8 cellular contexts compared by ENCODE assay signal in genomic region chr6:217048-217659, GRCh38.
A peak's percentile ranks its signal among the peaks of the same experiment; 100 is the strongest.
DNase-seq lines count a peak whose midpoint lies in the region; ATAC-seq and TF ChIP-seq lines count a peak whose summit lies in the region.

No MANE protein-coding gene starts in this region.

- H4K8ac ChIP-seq in neuronal stem cell (ENCODE audit: low read depth, low read length): no peak overlapping the region

- no peaks in the 10 kb centered on the region for H3K36me3 Mint-ChIP-seq in brain

- peaks cover 9 to 22% (median 11%) of the 10 kb centered on the region in 5 experiments for H3K9me3 Mint-ChIP-seq in brain

- H4K91ac ChIP-seq in neuronal stem cell (ENCODE audit: low read depth, low read length, poor library complexity): no peak overlapping the region

- no peak overlapping the region for H3K27ac Mint-ChIP-seq in brain

- peaks cover 36% of the 10 kb centered on the region for H3K4me1 ChIP-seq in DOHH2 (ENCODE audit: control insufficient read depth, low read length)
- H3K4me1 ChIP-seq in neuronal stem cell (ENCODE audit: control insufficient read depth in 2 of 2, insufficient read depth in 1 of 2, low read depth in 1 of 2, low read length in 2 of 2): peaks cover 7 to 8% of the 10 kb centered on the region in 2 donors

- H3K4me1 Mint-ChIP-seq in brain: no peaks in the 10 kb centered on the region

- no peak overlapping the region for H3K23ac ChIP-seq in neuronal stem cell (ENCODE audit: low read depth, low read length, poor library complexity)

- H3K9me2 ChIP-seq in DOHH2 (replicated peaks; ENCODE audit: control insufficient read depth, low read length): no peaks in the 10 kb centered on the region

- no peak overlapping the region for H3K9ac ChIP-seq in neuronal stem cell (ENCODE audit: low read depth, low read length, poor library complexity)

- peak overlapping the region; percentile 56 for H2AK5ac ChIP-seq in neuronal stem cell (ENCODE audit: low read depth, low read length)

- no peaks in the 10 kb centered on the region for H3K79me2 ChIP-seq in DOHH2 (ENCODE audit: control insufficient read depth, low read length)

- H3K27me3 ChIP-seq in DOHH2 (ENCODE audit: control insufficient read depth, low read length) (peaks cover 28% of the 10 kb centered on the region), neuronal stem cell (ENCODE audit: control insufficient read depth in 3 of 3, insufficient read depth in 3 of 3, low read depth in 1 of 3, low read length in 3 of 3) (peaks cover 0 to 2% (median 0%) of the 10 kb centered on the region in 3 experiments)

- no peak overlapping the region for H3K4ac ChIP-seq in neuronal stem cell (ENCODE audit: low read length)

- no peaks in the 10 kb centered on the region for H4K20me1 ChIP-seq in DOHH2 (ENCODE audit: control insufficient read depth, insufficient read depth, low read depth, low read length)

- H3K27me3 Mint-ChIP-seq in brain: peaks cover 9% of the 10 kb centered on the region

- no peak overlapping the region for H2BK5ac ChIP-seq in neuronal stem cell (ENCODE audit: low read length)

- DNase-seq in LoVo (ENCODE audit: low spot score) (peak; percentile 6), neuronal stem cell (ENCODE audit: low spot score) (no peak), OCI-M2 (lab: John Stamatoyannopoulos, UW; ENCODE audit: unreplicated experiment) (no peak), EL (no peak), hepatic stellate cell (ENCODE audit: low spot score) (no peak)

- H3F3A ChIP-seq in DOHH2 (ENCODE audit: control insufficient read depth, insufficient read depth): no peaks in the 10 kb centered on the region

- no CpG with 5 or more reads among the region's 12 CpGs for WGBS in neuronal stem cell (ENCODE audit: extremely low coverage in 2 of 2, insufficient read length in 2 of 2, insufficient replicate concordance in 1 of 2), 2 donors

- H3K4me3 Mint-ChIP-seq in brain: no peak overlapping the region

- H3K4me3 ChIP-seq in DOHH2 (ENCODE audit: low read length) (no peak overlapping the region), neuronal stem cell (ENCODE audit: low read length in 2 of 2) (no peak overlapping the region)

- no peak overlapping the region for H3K27ac ChIP-seq in DOHH2 (ENCODE audit: low read depth, low read length)
- H3K27ac ChIP-seq in neuronal stem cell (replicated peaks; ENCODE audit: low read length): no peak overlapping the region

- H3K18ac ChIP-seq in neuronal stem cell (ENCODE audit: low read length): peak overlapping the region; percentile 15

- H2BK120ac ChIP-seq in neuronal stem cell (ENCODE audit: low read depth, low read length): no peak overlapping the region

- H3K9me3 ChIP-seq in DOHH2 (ENCODE audit: control insufficient read depth, insufficient read depth, low read length) (peaks cover 10% of the 10 kb centered on the region), neuronal stem cell (replicated peaks in 1 of 2; ENCODE audit: control insufficient read depth in 2 of 2, insufficient read depth in 1 of 2, low read depth in 1 of 2, low read length in 2 of 2) (peaks cover 0 to 3% of the 10 kb centered on the region in 2 donors)

- peak overlapping the region; percentile 12 for H2BK15ac ChIP-seq in neuronal stem cell (ENCODE audit: low read length)

- no peak overlapping the region for H2AFZ ChIP-seq in neuronal stem cell (ENCODE audit: low read length)

- no peaks in the 10 kb centered on the region for H3K79me1 ChIP-seq in neuronal stem cell (ENCODE audit: low read depth, low read length)

- TF ChIP-seq CTCF in DOHH2 (IDR thresholded peaks at IDR 0.05; ENCODE audit: low read depth, low read length, poor library complexity, severe bottlenecking) (peak; percentile 65), brain (conservative IDR thresholded peaks at IDR 0.05) (peak; percentile 17 to 44)

- H3K14ac ChIP-seq in neuronal stem cell (ENCODE audit: low read length): no peak overlapping the region

- H3K4me2 ChIP-seq in DOHH2 (ENCODE audit: low read length) (no peak overlapping the region), neuronal stem cell (ENCODE audit: insufficient read depth, low read length, poor library complexity, severe bottlenecking) (no peak overlapping the region)

- H3K36me3 ChIP-seq in DOHH2 (ENCODE audit: control insufficient read depth, low read length) (no peaks in the 10 kb centered on the region), neuronal stem cell (replicated peaks in 1 of 2; ENCODE audit: control insufficient read depth in 2 of 2, insufficient read depth in 2 of 2, low read length in 2 of 2) (no peaks in the 10 kb centered on the region)

- H2BK12ac ChIP-seq in neuronal stem cell (ENCODE audit: low read length): no peak overlapping the region

- ATAC-seq in activated CD4-positive, CD25-positive, alpha-beta regulatory T cell treated with anti-CD3 and anti-CD28 coated beads, Interleukin-2, amount 50 U/mL, for 24 hours: no peak
